In genomic region chr4:101346562-101347266, GRCh38 we compare ENCODE assay signal across 8 cellular contexts. TPM values are rescaled to one million over a fixed set of nuclear protein-coding genes. Genes with fewer than 3 reads are reported as not detected.
DNase-seq lines count a peak whose midpoint lies in the region; ATAC-seq and TF ChIP-seq lines count a peak whose summit lies in the region.

No MANE protein-coding gene starts in this region.

- intact Hi-C loops in testis (cut with DNase I; ENCODE audit: low total_unique reads), result no loop called here

- H3K4me1 ChIP-seq in foreskin keratinocyte (peaks cover 15% of the 10 kb centered on the region), neuron (ENCODE audit: insufficient read depth, low read length) (peaks cover 15% of the 10 kb centered on the region), testis (peaks cover 25% of the 10 kb centered on the region)

- H3K36me3 ChIP-seq in neuron (ENCODE audit: insufficient read depth, low read length) (no peaks in the 10 kb centered on the region), testis (ENCODE audit: low read depth, missing control alignments) (no peaks in the 10 kb centered on the region)

- peak overlapping the region; percentile 99 for H2AFZ ChIP-seq in neuron (ENCODE audit: low read depth, low read length)

- H3K4me3 ChIP-seq in neuron (ENCODE audit: low read length), result peak overlapping the region; percentile 87
- peak overlapping the region; percentile 86 to 93 for H3K4me3 ChIP-seq in testis

- no peak for TF ChIP-seq CTCF in foreskin keratinocyte (conservative IDR thresholded peaks at IDR 0.05)
- no peak for TF ChIP-seq CTCF in testis (IDR thresholded peaks at IDR 0.05)

- 0 to 1% methylated on average over 20 to 78 of the region's 80 CpGs for WGBS in testis, 2 donors

- H3K9me3 ChIP-seq in neuron (ENCODE audit: low read length), result no peaks in the 10 kb centered on the region
- H3K9me3 ChIP-seq in testis, result no peaks in the 10 kb centered on the region

- no peak for TF ChIP-seq POLR2A in testis (IDR thresholded peaks at IDR 0.05)

- peak; percentile 6 for ATAC-seq in GM18909 (IDR thresholded peaks at IDR 0.05; ENCODE audit: poor library complexity, unreplicated experiment)
- ATAC-seq in HG03175 (IDR thresholded peaks at IDR 0.05; ENCODE audit: unreplicated experiment), result peak; percentile 12
- ATAC-seq in foreskin keratinocyte, result peak; percentile 7

- peak overlapping the region; percentile 39 for H3K27ac ChIP-seq in foreskin keratinocyte
- H3K27ac ChIP-seq in testis, result peak overlapping the region; percentile 86 to 95

- DNase-seq in AML-193 (lab: John Stamatoyannopoulos, UW), result peak; percentile 73 to 76
- DNase-seq in OCI-M1 (lab: John Stamatoyannopoulos, UW), result peak; percentile 84
- peak; percentile 59 for DNase-seq in activated gamma-delta T cell (lab: John Stamatoyannopoulos, UW)
- DNase-seq in foreskin keratinocyte, result peak in 1 of 2 donors; percentile 58
- DNase-seq in testis, result peak; percentile 65

- H3K27me3 ChIP-seq in foreskin keratinocyte (no peaks in the 10 kb centered on the region), neuron (ENCODE audit: insufficient read depth, low read length) (peaks cover 5% of the 10 kb centered on the region), testis (no peaks in the 10 kb centered on the region)

RNA-seq across cellular contexts. Expression of gene PPP3CA, which starts 0.6 kb away (rescaled TPM):
- total RNA-seq in foreskin keratinocyte, result 53.3 and 60.3 TPM in 2 replicates
- polyA plus RNA-seq in foreskin keratinocyte, result 20.5 and 20.9 TPM in 2 replicates
- total RNA-seq in testis, result 10 to 100 TPM; 39.1 to 44.5 TPM
- 19.1 TPM for polyA plus RNA-seq in testis (ENCODE audit: insufficient read depth, low read depth, low replicate concordance)
